8 cellular contexts compared by ENCODE assay signal in genomic region chr1:64019818-64020217, GRCh38.
DNase-seq lines count a peak whose midpoint lies in the region; ATAC-seq and TF ChIP-seq lines count a peak whose summit lies in the region.

No MANE protein-coding gene starts in this region.

- CTCF ChIA-PET in CD4-positive, alpha-beta T cell (lab: Charles Lee), result no interaction called here

- TF ChIP-seq CTCF in CD4-positive, alpha-beta T cell (IDR thresholded peaks at IDR 0.05), result no peak

- H3K27ac Mint-ChIP-seq in CD4-positive, alpha-beta T cell, result peak overlapping the region; percentile 35

- no peaks in the 10 kb centered on the region for H3K9me3 Mint-ChIP-seq in CD4-positive, alpha-beta T cell

- POLR2A ChIA-PET in CD4-positive, alpha-beta T cell (lab: Charles Lee), result no interaction called here

- no peak for DNase-seq in CD4-positive, alpha-beta T cell
- DNase-seq in NCI-H524 (lab: John Stamatoyannopoulos, UW) (peak; percentile 74 to 87), fibroblast of gingiva (ENCODE audit: low read depth) (peak; percentile 75), pons (ENCODE audit: low spot score) (peak; percentile 59), SHP77 (lab: John Stamatoyannopoulos, UW) (no peak), NCI-H2081 (lab: John Stamatoyannopoulos, UW) (no peak), NCI-H510A treated with DMSO at 0.1 percent for 48 hours (lab: John Stamatoyannopoulos, UW) (no peak)

- peaks cover 5% of the 10 kb centered on the region for H3K27me3 ChIP-seq in CD4-positive, alpha-beta T cell (ENCODE audit: control insufficient read depth, insufficient read depth, low read length)

- peaks cover 25% of the 10 kb centered on the region for H3K4me1 Mint-ChIP-seq in CD4-positive, alpha-beta T cell (ENCODE audit: low read depth)

- no peaks in the 10 kb centered on the region for H3K36me3 Mint-ChIP-seq in CD4-positive, alpha-beta T cell (ENCODE audit: low read depth)

- H3K27ac ChIP-seq in CD4-positive, alpha-beta T cell (ENCODE audit: low read depth, low read length), result no peak overlapping the region

- H3K27me3 Mint-ChIP-seq in CD4-positive, alpha-beta T cell, result no peaks in the 10 kb centered on the region

- no peak for ATAC-seq in CD4-positive, alpha-beta T cell (ENCODE audit: poor library complexity)
- peak; percentile 76 for ATAC-seq in GM21447 (IDR thresholded peaks at IDR 0.05; ENCODE audit: unreplicated experiment)

- peak overlapping the region; percentile 34 for H3K4me3 Mint-ChIP-seq in CD4-positive, alpha-beta T cell

- H3K9me3 ChIP-seq in CD4-positive, alpha-beta T cell (ENCODE audit: control insufficient read depth, low read length), result no peaks in the 10 kb centered on the region

- intact Hi-C loops in CD4-positive, alpha-beta T cell (cut with DNase I, micrococcal nuclease), result no loop called here

Comparison
In these comparisons a context has a peak if more than half of its experiments do, and no peak if none do; other contexts are left out.
1. DNase-seq: peak in NCI-H524 (2 of 2), fibroblast of gingiva (single experiment) and pons (single experiment); none in CD4-positive, alpha-beta T cell (0 of 10), SHP77 (0 of 2), NCI-H2081 (0 of 2) and NCI-H510A treated with DMSO at 0.1 percent for 48 hours (single experiment).